In the genomic region with DNA sequence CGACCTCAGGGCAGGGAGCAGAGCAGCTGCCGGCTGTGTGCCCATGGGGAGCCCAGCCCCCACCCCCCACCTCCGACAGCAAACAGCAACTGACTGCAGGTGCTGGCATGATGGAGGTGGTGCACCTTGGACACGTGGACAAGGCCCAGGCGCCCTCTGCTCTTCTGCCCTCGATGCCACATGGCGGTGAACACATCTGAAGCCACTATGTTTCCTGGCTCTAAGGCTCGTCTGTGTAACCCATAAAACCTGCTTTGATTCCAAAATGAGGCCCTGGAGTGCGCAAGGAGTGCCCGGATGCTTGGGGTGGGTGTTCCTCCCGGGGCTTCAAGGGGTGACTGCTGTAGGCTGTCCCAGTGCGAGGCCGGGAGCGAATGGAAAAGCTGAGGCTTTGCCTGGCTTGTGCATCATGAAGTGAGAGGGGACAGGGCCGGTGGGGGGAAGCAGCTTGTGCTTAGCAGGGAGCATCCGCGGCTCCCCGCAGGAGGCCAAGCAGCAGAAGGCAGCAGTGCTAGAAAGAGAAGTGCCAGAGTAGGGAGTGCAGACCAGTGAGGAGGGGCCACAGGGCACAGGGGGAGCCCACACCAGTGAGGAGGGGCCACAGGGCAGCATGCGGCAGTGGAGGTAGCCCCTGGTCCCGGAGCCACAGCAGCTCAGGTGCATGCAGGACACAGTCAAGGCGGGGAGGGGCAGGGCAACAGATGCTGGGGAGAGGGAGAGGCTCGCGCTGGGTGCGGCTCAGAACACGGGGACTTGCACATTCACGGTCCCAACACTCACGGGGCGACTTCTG, we compare ENCODE assay signal across 17 cellular contexts. TPM values are rescaled to one million over a fixed set of nuclear protein-coding genes. Genes with fewer than 3 reads are reported as not detected.
"Had no signal": no experiment of that assay in that cellular context is flagged by ENCODE, and none has a peak within 500 bp of the region (broad histone marks: within the 10 kb centered on the region; RNA-seq: fewer than 3 reads in every experiment).

No MANE protein-coding gene starts in this region.

- H3K4me3 Mint-ChIP-seq: activated naive CD8-positive, alpha-beta T cell treated with anti-CD3 and anti-CD28 coated beads, Interleukin-2, amount 10 ng/mL, durations not matched to agents 7 days and 5 days; brain; central memory CD8-positive, alpha-beta T cell; immature natural killer cell; naive thymus-derived CD4-positive, alpha-beta T cell; stimulated activated naive CD8-positive, alpha-beta T cell treated with anti-CD3 and anti-CD28 coated beads, Interleukin-15, Interleukin-2, amounts not matched to agents 100 ng/mL and 50 ng/mL, for 24 hours had no signal

- H3K4me1 ChIP-seq: foreskin keratinocyte, testis had no signal

- H3K4me1 Mint-ChIP-seq: brain; central memory CD8-positive, alpha-beta T cell had no signal

- FAIRE-seq: small intestine had no signal

- H3K27me3 ChIP-seq: foreskin keratinocyte, neutrophil, testis had no signal

- H3K9me3 ChIP-seq: mucosa of descending colon, neutrophil, testis had no signal

- H3K27ac Mint-ChIP-seq: activated naive CD8-positive, alpha-beta T cell treated with anti-CD3 and anti-CD28 coated beads, Interleukin-2, amount 10 ng/mL, durations not matched to agents 7 days and 5 days; brain; immature natural killer cell; naive thymus-derived CD4-positive, alpha-beta T cell; stimulated activated naive CD8-positive, alpha-beta T cell treated with anti-CD3 and anti-CD28 coated beads, Interleukin-15, Interleukin-2, amounts not matched to agents 100 ng/mL and 50 ng/mL, for 24 hours had no signal

- H3K27me3 Mint-ChIP-seq: activated naive CD8-positive, alpha-beta T cell treated with anti-CD3 and anti-CD28 coated beads, Interleukin-2, amount 10 ng/mL, durations not matched to agents 7 days and 5 days; stimulated activated naive CD8-positive, alpha-beta T cell treated with anti-CD3 and anti-CD28 coated beads, Interleukin-15, Interleukin-2, amounts not matched to agents 100 ng/mL and 50 ng/mL, for 24 hours had no signal

- DNase-seq: activated CD4-positive, alpha-beta T cell treated with anti-CD3 and anti-CD28 coated beads for 48 hours; activated CD8-positive, alpha-beta memory T cell treated with anti-CD3 and anti-CD28 coated beads, Interleukin-2, amount 50 U/mL, for 48 hours; activated gamma-delta T cell treated with Interleukin-2 at 50 U/mL for 16 hours; activated naive CD8-positive, alpha-beta T cell treated with anti-CD3 and anti-CD28 coated beads, Interleukin-2, amount 10 ng/mL, durations not matched to agents 7 days and 5 days; effector memory CD4-positive, alpha-beta T cell; foreskin keratinocyte; immature natural killer cell; naive thymus-derived CD4-positive, alpha-beta T cell; retina; small intestine; stimulated activated CD4-positive, alpha-beta T cell treated with anti-CD3 and anti-CD28 coated beads, Interleukin-4, amount 100 ng/mL, for 4 hours; testis had no signal

- H3K4me3 ChIP-seq: mucosa of descending colon, testis had no signal

- H3K36me3 Mint-ChIP-seq: immature natural killer cell had no signal

- H3K36me3 ChIP-seq: neutrophil had no signal

- ATAC-seq: foreskin keratinocyte; mucosa of descending colon; naive thymus-derived CD4-positive, alpha-beta T cell had no signal

- H3K27ac ChIP-seq: foreskin keratinocyte, neutrophil, testis had no signal

RNA-seq across cellular contexts. Expression of a gene that starts 30.0 kb away (rescaled TPM):
- polyA plus RNA-seq: foreskin keratinocyte; immature natural killer cell; naive thymus-derived CD4-positive, alpha-beta T cell had no signal
